ENCODE assay signal across 26 cellular contexts in genomic region chr21:45932922-45933502, GRCh38.
"Had no signal": no experiment of that assay in that cellular context is flagged by ENCODE, and none has a peak within 500 bp of the region (broad histone marks: within the 10 kb centered on the region; RNA-seq: fewer than 3 reads in every experiment).

No MANE protein-coding gene starts in this region.

- H3K4me1 Mint-ChIP-seq: activated naive CD4-positive, alpha-beta T cell treated with anti-CD3 and anti-CD28 coated beads, Interleukin-2, amount 10 ng/mL, durations not matched to agents 7 days and 5 days; neural crest cell had no signal

- H3K4me2 ChIP-seq: smooth muscle cell had no signal

- H3K9me3 ChIP-seq: body of pancreas, lower lobe of right lung had no signal

- H3K27me3 Mint-ChIP-seq: activated CD4-positive, alpha-beta T cell treated with anti-CD3 and anti-CD28 coated beads, Interleukin-2, amount 10 ng/mL, durations not matched to agents 24 days and 14 days; naive thymus-derived CD8-positive, alpha-beta T cell had no signal

- ATAC-seq: body of pancreas; left lung; lower lobe of right lung; naive thymus-derived CD8-positive, alpha-beta T cell; psoas muscle had no signal

- H3K4me3 ChIP-seq: body of pancreas, esophagus squamous epithelium, left lung, lower lobe of right lung, psoas muscle, smooth muscle cell, tibial nerve had no signal

- H3K9ac ChIP-seq: parathyroid adenoma had no signal

- H3K4me3 Mint-ChIP-seq: activated CD4-positive, alpha-beta T cell treated with anti-CD3 and anti-CD28 coated beads, Interleukin-2, amount 10 ng/mL, durations not matched to agents 24 days and 14 days; activated naive CD4-positive, alpha-beta T cell treated with anti-CD3 and anti-CD28 coated beads, Interleukin-2, amount 10 ng/mL, durations not matched to agents 7 days and 5 days; activated T-helper 1 cell treated with anti-CD3 and anti-CD28 coated beads, Interleukin-12 subunit alpha, Interleukin-12 subunit beta, Interleukin-2, Interleukin-4 antibody, amounts not matched to agents 30 ng/mL and 10 ng/mL and 1 ng/mL, durations not matched to agents 14 hours and 24 hours and 36 hours; naive thymus-derived CD8-positive, alpha-beta T cell; neural crest cell had no signal

- H3K27ac ChIP-seq: body of pancreas, epithelial cell of prostate, esophagus squamous epithelium, left lung, lower lobe of right lung, parathyroid adenoma, psoas muscle, tibial nerve had no signal

- H3K36me3 Mint-ChIP-seq: activated naive CD4-positive, alpha-beta T cell treated with anti-CD3 and anti-CD28 coated beads, Interleukin-2, amount 10 ng/mL, durations not matched to agents 7 days and 5 days had no signal

- H3K4me1 ChIP-seq: body of pancreas, esophagus squamous epithelium, left lung, lower lobe of right lung, parathyroid adenoma, psoas muscle, tibial nerve had no signal

- H3K79me2 ChIP-seq: parathyroid adenoma had no signal

- H3K27ac Mint-ChIP-seq: activated CD4-positive, alpha-beta T cell treated with anti-CD3 and anti-CD28 coated beads, Interleukin-2, amount 10 ng/mL, durations not matched to agents 24 days and 14 days; activated naive CD4-positive, alpha-beta T cell treated with anti-CD3 and anti-CD28 coated beads, Interleukin-2, amount 10 ng/mL, durations not matched to agents 7 days and 5 days; activated T-helper 1 cell treated with anti-CD3 and anti-CD28 coated beads, Interleukin-12 subunit alpha, Interleukin-12 subunit beta, Interleukin-2, Interleukin-4 antibody, amounts not matched to agents 30 ng/mL and 10 ng/mL and 1 ng/mL, durations not matched to agents 14 hours and 24 hours and 36 hours had no signal

- H3K27me3 ChIP-seq: body of pancreas, left lung, tibial nerve had no signal

- H3K9me3 Mint-ChIP-seq: activated CD4-positive, alpha-beta T cell treated with anti-CD3 and anti-CD28 coated beads, Interleukin-2, amount 10 ng/mL, durations not matched to agents 24 days and 14 days; activated naive CD4-positive, alpha-beta T cell treated with anti-CD3 and anti-CD28 coated beads, Interleukin-2, amount 10 ng/mL, durations not matched to agents 7 days and 5 days; activated T-helper 1 cell treated with anti-CD3 and anti-CD28 coated beads, Interleukin-12 subunit alpha, Interleukin-12 subunit beta, Interleukin-2, Interleukin-4 antibody, amounts not matched to agents 30 ng/mL and 10 ng/mL and 1 ng/mL, durations not matched to agents 14 hours and 24 hours and 36 hours; neural crest cell had no signal

- FAIRE-seq: colon, endometrium had no signal

- H2AFZ ChIP-seq: parathyroid adenoma had no signal

- DNase-seq: activated CD4-positive, alpha-beta T cell treated with anti-CD3 and anti-CD28 coated beads, Interleukin-2, amount 10 ng/mL, durations not matched to agents 24 days and 14 days; activated CD4-positive, CD25-positive, alpha-beta regulatory T cell; activated CD8-positive, alpha-beta memory T cell treated with anti-CD3 and anti-CD28 coated beads for 24 hours; activated effector memory CD4-positive, alpha-beta T cell treated with anti-CD3 and anti-CD28 coated beads, Interleukin-2, amount 50 U/mL, for 16 hours; activated naive CD4-positive, alpha-beta T cell treated with anti-CD3 and anti-CD28 coated beads, Interleukin-2, amount 10 ng/mL, durations not matched to agents 7 days and 5 days; anterior cingulate cortex; body of pancreas; dermis blood vessel endothelial cell; effector CD8-positive, alpha-beta T cell; esophagus squamous epithelium; foreskin melanocyte; lower lobe of right lung; mesenchymal stem cell; nucleus accumbens; stimulated activated naive CD4-positive, alpha-beta T cell treated with Interleukin-2 at 50 U/mL for 16 hours had no signal

- H3K36me3 ChIP-seq: esophagus squamous epithelium, lower lobe of right lung had no signal
